ENCODE assay signal across 1 cellular context in genomic region chr1:91546301-91546581, GRCh38.
TF ChIP-seq lines count a peak whose summit lies in the region.

No MANE protein-coding gene starts in this region.

TF ChIP-seq in HepG2, 621 proteins besides CTCF, POLR2A, EP300 and RAD21 (continued from another document):
- no peak for TF ChIP-seq CBX2 (IDR thresholded peaks at IDR 0.05; ENCODE audit: low read depth, low read length)
- no peak for TF ChIP-seq CBX2 (CRISPR knock-in tag; IDR thresholded peaks at IDR 0.05; ENCODE audit: low read depth)
- TF ChIP-seq CBX1 (IDR thresholded peaks at IDR 0.05; ENCODE audit: low read depth) = no peak
- TF ChIP-seq ZEB1 (IDR thresholded peaks at IDR 0.05; ENCODE audit: insufficient replicate concordance, low read depth) = no peak
- no peak for TF ChIP-seq ZNF7 (CRISPR knock-in tag; IDR thresholded peaks at IDR 0.05)
